ENCODE assay signal across 37 cellular contexts in genomic region chr17:82383411-82383810, GRCh38. TPM values are rescaled to one million over a fixed set of nuclear protein-coding genes. Genes with fewer than 3 reads are reported as not detected.
DNase-seq lines count a peak whose midpoint lies in the region; ATAC-seq, FAIRE-seq and TF ChIP-seq lines count a peak whose summit lies in the region.
"Had no signal": no experiment of that assay in that cellular context is flagged by ENCODE, and none has a peak within 500 bp of the region (broad histone marks: within the 10 kb centered on the region; RNA-seq: fewer than 3 reads in every experiment).

No MANE protein-coding gene starts in this region.

- peaks cover 52% of the 10 kb centered on the region for H3K4me1 ChIP-seq in Panc1 (ENCODE audit: control insufficient read depth, insufficient read depth, low read length)
- peaks cover 0 to 9% of the 10 kb centered on the region in 2 donors for H3K4me1 ChIP-seq in kidney (ENCODE audit: control insufficient read depth in 1 of 2, insufficient read depth in 1 of 2, low read depth in 1 of 2, low read length in 2 of 2)
- H3K4me1 ChIP-seq in ascending aorta = peaks cover 18% of the 10 kb centered on the region in 2 donors
- peaks cover 25% of the 10 kb centered on the region for H3K4me1 ChIP-seq in psoas muscle

- H3K9me3 ChIP-seq in Panc1 (ENCODE audit: control insufficient read depth, insufficient read depth, low read depth, low read length) (no peaks in the 10 kb centered on the region), kidney (ENCODE audit: control insufficient read depth in 1 of 2, low read length in 2 of 2) (no peaks in the 10 kb centered on the region), ascending aorta (no peaks in the 10 kb centered on the region), psoas muscle (no peaks in the 10 kb centered on the region)
- H3K9me3 ChIP-seq: A549, left ventricle myocardium inferior, Peyer's patch, sigmoid colon, tibial artery, vagina had no signal

- peak overlapping the region; percentile 62; the same call in 1 of the 2 replicates for H3K27ac ChIP-seq in C4-2B
- peak overlapping the region; percentile 84; the same call in 1 of the 2 replicates for H3K27ac ChIP-seq in Panc1 (ENCODE audit: low read length)
- no peak overlapping the region for H3K27ac ChIP-seq in kidney (ENCODE audit: low read depth in 2 of 2, low read length in 2 of 2)
- no peak overlapping the region for H3K27ac ChIP-seq in ascending aorta
- H3K27ac ChIP-seq in psoas muscle = no peak overlapping the region
- H3K27ac ChIP-seq: cardiac muscle cell, left ventricle myocardium inferior, Peyer's patch, sigmoid colon, tibial artery, vagina had no signal

- CTCF ChIA-PET in Panc1 (lab: Charles Lee) = interaction anchor here (0.7 kb wide), 1 partner anchor 8 kb away, joined by 4 read pairs; no protein-coding TSS in a partner anchor

- in situ Hi-C loops in Panc1 (cut with HindIII; ENCODE audit: low pct_unique_long_range_greater_than_20kb, low sequenced_read_pairs) = no loop called here

- peak; percentile 54 for DNase-seq in NCI-H146 (lab: John Stamatoyannopoulos, UW)
- no peak for DNase-seq in NCI-H146 treated with DMSO at 0.1 percent for 48 hours (lab: John Stamatoyannopoulos, UW; ENCODE audit: unreplicated experiment)
- DNase-seq in Panc1 (ENCODE audit: low read depth, low spot score) = no peak
- DNase-seq in kidney = peak; percentile 47
- DNase-seq in ascending aorta (ENCODE audit: low spot score in 2 of 2) = no peak
- DNase-seq in NCI-H2196 treated with DMSO at 0.1 percent for 48 hours (lab: John Stamatoyannopoulos, UW; ENCODE audit: unreplicated experiment) = no peak
- DNase-seq in psoas muscle = no peak
- DNase-seq: activated CD4-positive, alpha-beta T cell treated with anti-CD3 and anti-CD28 coated beads, Interleukin-2, amount 50 U/mL, for 4 hours; activated CD8-positive, alpha-beta memory T cell treated with anti-CD3 and anti-CD28 coated beads, Interleukin-2, amount 10 ng/mL, durations not matched to agents 7 days and 5 days; activated gamma-delta T cell; activated naive CD8-positive, alpha-beta T cell treated with anti-CD3 and anti-CD28 coated beads, Interleukin-2, amount 10 ng/mL, durations not matched to agents 7 days and 5 days; activated T-cell treated with anti-CD3 and anti-CD28 coated beads, Interleukin-2, amount 50 U/mL, for 4 hours; CD4-positive, CD25-positive, alpha-beta regulatory T cell; cortex of kidney; effector memory CD4-positive, alpha-beta T cell; EL; left ventricle myocardium inferior; NCI-H1048; NCI-H2029 treated with DMSO at 0.1 percent for 48 hours; Peyer's patch; sigmoid colon; stimulated activated CD4-positive, alpha-beta T cell treated with anti-CD3 and anti-CD28 coated beads, Interleukin-4, amount 100 ng/mL, for 24 hours had no signal

- intact Hi-C loops in Panc1 (cut with micrococcal nuclease; ENCODE audit: unreplicated experiment) (no loop called here), kidney (cut with DNase I) (no loop called here), ascending aorta (cut with DNase I) (no loop called here), psoas muscle (cut with DNase I) (no loop called here)

- POLR2A ChIA-PET in Panc1 (lab: Charles Lee) = no interaction called here

- H3K27me3 ChIP-seq in Panc1 (ENCODE audit: control insufficient read depth, insufficient read depth, low read length) = no peaks in the 10 kb centered on the region
- H3K27me3 ChIP-seq in ascending aorta = peaks cover 5% of the 10 kb centered on the region
- H3K27me3 ChIP-seq in psoas muscle (ENCODE audit: insufficient read depth in 3 of 3, low read length in 2 of 3) = peaks cover 0 to 48% (median 17%) of the 10 kb centered on the region in 3 donors
- H3K27me3 ChIP-seq: Peyer's patch, vagina had no signal

- H3K36me3 ChIP-seq in Panc1 (ENCODE audit: control insufficient read depth, insufficient read depth, low read length) = no peaks in the 10 kb centered on the region
- H3K36me3 ChIP-seq in kidney (ENCODE audit: control insufficient read depth in 1 of 2, insufficient read depth in 2 of 2, low read length in 2 of 2) = no peaks in the 10 kb centered on the region
- no peaks in the 10 kb centered on the region for H3K36me3 ChIP-seq in ascending aorta
- H3K36me3 ChIP-seq in psoas muscle (ENCODE audit: insufficient read depth in 1 of 2, low read depth in 1 of 2) = no peaks in the 10 kb centered on the region
- H3K36me3 ChIP-seq: cardiac muscle cell, left ventricle myocardium inferior, Peyer's patch, sigmoid colon, tibial artery, vagina had no signal

- ATAC-seq in Panc1 (no peak), psoas muscle (no peak)
- ATAC-seq: A549; activated CD8-positive, alpha-beta memory T cell treated with anti-CD3 and anti-CD28 coated beads, Interleukin-2, amount 10 ng/mL, durations not matched to agents 7 days and 5 days; activated T-cell treated with anti-CD3 and anti-CD28 coated beads, Interleukin-2, amount 50 U/mL, for 4 hours; K562 had no signal

- H3K9ac ChIP-seq in kidney (ENCODE audit: low read length in 2 of 2) = no peak overlapping the region

- no peak for FAIRE-seq in kidney (lab: Jason Lieb, UNC)
- FAIRE-seq: A549, astrocyte, D721Med, GM18507, HTR-8/SVneo, K562 had no signal

- H3K4me3 ChIP-seq in Panc1 (ENCODE audit: low read depth in 2 of 2, low read length in 2 of 2) (no peak overlapping the region), kidney (ENCODE audit: low read length in 2 of 2) (no peak overlapping the region), ascending aorta (no peak overlapping the region), psoas muscle (no peak overlapping the region)
- H3K4me3 ChIP-seq: A549, cardiac muscle cell, K562, left ventricle myocardium inferior, Peyer's patch, sigmoid colon, tibial artery, vagina had no signal

- 27 to 47% (median 32%) methylated on average over 17 to 18 of the region's 18 CpGs for WGBS in psoas muscle, 3 donors

- BruUV-seq in Panc1 (replicated peaks; lab: Mats Ljungman, UMichigan) = no TSS peak

- TF ChIP-seq CTCF in C4-2B (conservative IDR thresholded peaks at IDR 0.05) = no peak
- TF ChIP-seq CTCF in Panc1 (IDR thresholded peaks at IDR 0.05) = no peak
- no peak for TF ChIP-seq CTCF in kidney (IDR thresholded peaks at IDR 0.05; ENCODE audit: borderline replicate concordance, extremely low read depth, insufficient read depth)
- TF ChIP-seq CTCF in ascending aorta (IDR thresholded peaks at IDR 0.05) = no peak
- no peak for TF ChIP-seq CTCF in psoas muscle (IDR thresholded peaks at IDR 0.05)

RNA-seq across cellular contexts. Expression of gene UTS2R, which starts 11.8 kb away (rescaled TPM):
- total RNA-seq in Panc1 (2021; ENCODE audit: unreplicated experiment) (0.39 TPM), kidney (not detected), ascending aorta (not detected), psoas muscle (1 to 10 TPM in 2 of 4 donors, under 1 TPM in 1, not detected in 1; 0.15 to 3.8 (median 1.3) TPM)
- polyA plus RNA-seq in Panc1 (2012; ENCODE audit: insufficient read length) = 0.16 TPM
- polyA plus RNA-seq in kidney (ENCODE audit: insufficient read depth, low read depth, low replicate concordance) (not detected), psoas muscle (under 1 TPM in 1 of 3 donors, not detected in 2; 0.10 TPM)
- total RNA-seq: activated naive CD8-positive, alpha-beta T cell treated with anti-CD3 and anti-CD28 coated beads, Interleukin-2, amount 10 ng/mL, durations not matched to agents 7 days and 5 days; activated T-cell treated with anti-CD3 and anti-CD28 coated beads, Interleukin-2, amount 50 U/mL, for 4 hours; astrocyte; CD4-positive, CD25-positive, alpha-beta regulatory T cell; epithelial cell of proximal tubule; glomerular endothelial cell; H4; NCI-H460; Peyer's patch; sigmoid colon; vagina had no signal
- polyA plus RNA-seq: A549; CD4-positive, CD25-positive, alpha-beta regulatory T cell; K562; sigmoid colon had no signal

RNA-seq across cellular contexts. Expression of gene TEX19, which starts 24.4 kb away (rescaled TPM):
- total RNA-seq in Panc1 (2021; ENCODE audit: unreplicated experiment) (0.21 TPM), kidney (not detected), ascending aorta (not detected), psoas muscle (under 1 TPM in 2 of 4 donors, not detected in 2; 0.17 to 0.24 TPM)
- not detected for polyA plus RNA-seq in Panc1 (2012; ENCODE audit: insufficient read length)
- polyA plus RNA-seq in kidney (ENCODE audit: insufficient read depth, low read depth, low replicate concordance) (not detected), psoas muscle (under 1 TPM; 0.07 to 0.35 (median 0.13) TPM)
- total RNA-seq: activated naive CD8-positive, alpha-beta T cell treated with anti-CD3 and anti-CD28 coated beads, Interleukin-2, amount 10 ng/mL, durations not matched to agents 7 days and 5 days; astrocyte; CD4-positive, CD25-positive, alpha-beta regulatory T cell; epithelial cell of proximal tubule; glomerular endothelial cell; left ventricle myocardium inferior; Peyer's patch; progenitor cell of endocrine pancreas; sigmoid colon; vagina had no signal
- polyA plus RNA-seq: cardiac muscle cell; CD4-positive, CD25-positive, alpha-beta regulatory T cell had no signal

RNA-seq across cellular contexts. Expression of gene HEXD, which starts 34.7 kb away (rescaled TPM):
- 25.6 TPM for total RNA-seq in Panc1 (2021; ENCODE audit: unreplicated experiment)
- polyA plus RNA-seq in Panc1 (2012; ENCODE audit: insufficient read length) = 34.0 TPM
- 39.2 TPM for total RNA-seq in kidney
- polyA plus RNA-seq in kidney (ENCODE audit: insufficient read depth, low read depth, low replicate concordance) = 42.0 TPM
- total RNA-seq in ascending aorta = 40.4 TPM
- total RNA-seq in psoas muscle = 10 to 100 TPM; 17.4 to 27.4 (median 23.7) TPM
- 10 to 100 TPM; 19.5 to 29.8 (median 20.9) TPM for polyA plus RNA-seq in psoas muscle

RNA-seq across cellular contexts. Expression of gene OGFOD3, which starts 35.0 kb away (rescaled TPM):
- total RNA-seq in Panc1 (2021; ENCODE audit: unreplicated experiment) (53.9 TPM), kidney (36.1 TPM), ascending aorta (36.6 TPM), psoas muscle (10 to 100 TPM; 21.2 to 29.3 (median 27.1) TPM)
- polyA plus RNA-seq in Panc1 (2012; ENCODE audit: insufficient read length) = 76.1 TPM
- polyA plus RNA-seq in kidney (ENCODE audit: insufficient read depth, low read depth, low replicate concordance) (27.8 TPM), psoas muscle (10 to 100 TPM; 15.5 to 30.4 (median 24.5) TPM)

RNA-seq across cellular contexts. Expression of gene SECTM1, which starts 49.8 kb away (rescaled TPM):
- total RNA-seq in Panc1 (2021; ENCODE audit: unreplicated experiment) (5.4 TPM), kidney (87.5 TPM), ascending aorta (49.5 TPM), psoas muscle (1 to 10 TPM; 1.2 to 2.3 (median 1.7) TPM)
- 7.3 TPM for polyA plus RNA-seq in Panc1 (2012; ENCODE audit: insufficient read length)
- polyA plus RNA-seq in kidney (ENCODE audit: insufficient read depth, low read depth, low replicate concordance) (15.4 TPM), psoas muscle (1 to 10 TPM in 2 of 3 donors, under 1 TPM in 1; 0.70 to 1.2 (median 1.0) TPM)
- total RNA-seq: cardiac muscle cell, progenitor cell of endocrine pancreas had no signal
- polyA plus RNA-seq: cardiac muscle cell had no signal

Comparison
In these comparisons a context has a peak if more than half of its experiments do, and no peak if none do; other contexts are left out.
1. DNase-seq: peak in NCI-H146 (single experiment) and kidney (single experiment); none in NCI-H146 treated with DMSO at 0.1 percent for 48 hours (single experiment), Panc1 (single experiment), ascending aorta (0 of 2), NCI-H2196 treated with DMSO at 0.1 percent for 48 hours (single experiment) and psoas muscle (0 of 2).
2. H3K27ac ChIP-seq: peak in C4-2B (single experiment) and Panc1 (single experiment); none in kidney (0 of 2), ascending aorta (0 of 2) and psoas muscle (single experiment).